In genomic region chr4:52572936-52573485, GRCh38 we compare ENCODE assay signal across 18 cellular contexts.
DNase-seq lines count a peak whose midpoint lies in the region; ATAC-seq, FAIRE-seq and TF ChIP-seq lines count a peak whose summit lies in the region.
"Had no signal": no experiment of that assay in that cellular context is flagged by ENCODE, and none has a peak within 500 bp of the region (broad histone marks: within the 10 kb centered on the region; RNA-seq: fewer than 3 reads in every experiment).

No MANE protein-coding gene starts in this region.

- TF ChIP-seq CTCF in AG09309 (IDR thresholded peaks at IDR 0.05; ENCODE audit: control insufficient read depth, insufficient read depth, low read depth, low read length, missing control alignments) (no peak), astrocyte of the spinal cord (IDR thresholded peaks at IDR 0.05; ENCODE audit: low read depth, low read length) (no peak), foreskin keratinocyte (conservative IDR thresholded peaks at IDR 0.05) (no peak)

- peaks cover 18% of the 10 kb centered on the region for H3K4me1 ChIP-seq in foreskin keratinocyte
- H3K4me1 ChIP-seq: ascending aorta, BE2C had no signal

- H3K27me3 ChIP-seq in foreskin keratinocyte = no peaks in the 10 kb centered on the region
- H3K27me3 ChIP-seq: ascending aorta, BE2C, upper lobe of left lung had no signal

- ATAC-seq in foreskin keratinocyte = peak; percentile 78
- ATAC-seq: activated CD8-positive, alpha-beta T cell treated with anti-CD3 and anti-CD28 coated beads, Interleukin-2, amount 10 ng/mL, durations not matched to agents 7 days and 5 days; stimulated activated memory B cell treated with anti-CD40 and anti-IgM and Interleukin-4, amounts not matched to agents 10 μg/mL and 1 μg/mL and 100 μg/mL, for 72 hours had no signal

- no peak overlapping the region for H3K27ac ChIP-seq in foreskin keratinocyte
- H3K27ac ChIP-seq: ascending aorta, SK-N-MC had no signal

- in situ Hi-C loops in astrocyte of the spinal cord (cut with HindIII; ENCODE audit: low sequenced_read_pairs) = no loop called here

- no peak overlapping the region for H3K4me3 ChIP-seq in AG09309 (ENCODE audit: control insufficient read depth, low read depth, low read length)
- no peak overlapping the region for H3K4me3 ChIP-seq in astrocyte of the spinal cord (ENCODE audit: low read depth, low read length)
- H3K4me3 ChIP-seq: ascending aorta, SK-N-MC, upper lobe of left lung had no signal

- no peak for FAIRE-seq in HTR-8/SVneo (lab: Jason Lieb, UNC)
- FAIRE-seq: islet of Langerhans had no signal

- DNase-seq in AG09309 (ENCODE audit: low read depth) (peak; percentile 37), HTR-8/SVneo (ENCODE audit: insufficient read length, low spot score) (peak; percentile 5), astrocyte of the spinal cord (ENCODE audit: low read depth, low spot score) (peak; percentile 62), foreskin keratinocyte (peak; percentile 63 to 79), NCI-H510A (lab: John Stamatoyannopoulos, UW) (no peak), NCI-H1694 (lab: John Stamatoyannopoulos, UW) (no peak), mesenteric fat pad (ENCODE audit: low spot score) (no peak), NCI-H2107 (lab: John Stamatoyannopoulos, UW) (no peak)
- DNase-seq: activated CD8-positive, alpha-beta T cell treated with anti-CD3 and anti-CD28 coated beads, Interleukin-2, amount 10 ng/mL, durations not matched to agents 7 days and 5 days; BE2C; GOT3; NCI-H2227 treated with DMSO at 0.1 percent for 48 hours; occipital lobe had no signal

Comparison
In these comparisons a context has a peak if more than half of its experiments do, and no peak if none do; other contexts are left out.
1. DNase-seq: peak in AG09309 (single experiment), HTR-8/SVneo (single experiment), astrocyte of the spinal cord (single experiment) and foreskin keratinocyte (2 of 2); none in NCI-H510A (single experiment), NCI-H1694 (single experiment), mesenteric fat pad (single experiment) and NCI-H2107 (single experiment).